15 cellular contexts compared by ENCODE assay signal in genomic region chr3:8757551-8758518, GRCh38. TPM values are rescaled to one million over a fixed set of nuclear protein-coding genes. Genes with fewer than 3 reads are reported as not detected.
DNase-seq lines count a peak whose midpoint lies in the region; ATAC-seq and TF ChIP-seq lines count a peak whose summit lies in the region.
"Had no signal": no experiment of that assay in that cellular context is flagged by ENCODE, and none has a peak within 500 bp of the region (broad histone marks: within the 10 kb centered on the region; RNA-seq: fewer than 3 reads in every experiment).

No MANE protein-coding gene starts in this region.

- no peaks in the 10 kb centered on the region for H3K27me3 ChIP-seq in effector memory CD4-positive, alpha-beta T cell (replicated peaks; ENCODE audit: control insufficient read depth, insufficient read depth, low read length, poor library complexity, severe bottlenecking)

- peak; percentile 97 for DNase-seq in EH (ENCODE audit: low read depth)
- peak; percentile 90 for DNase-seq in HFFc6
- peak; percentile 9 for DNase-seq in amniotic epithelial cell (ENCODE audit: low read depth)
- DNase-seq in islet precursor cell: peak; percentile 53
- DNase-seq in effector memory CD4-positive, alpha-beta T cell: no peak
- DNase-seq in HuH-7 (ENCODE audit: low spot score): no peak
- DNase-seq in NCI-H69 (lab: John Stamatoyannopoulos, UW): no peak
- DNase-seq: activated CD4-positive, alpha-beta T cell treated with anti-CD3 and anti-CD28 coated beads for 4 hours; activated naive CD4-positive, alpha-beta T cell; COR-L47; NCI-H510A treated with DMSO at 0.1 percent for 48 hours; nephron progenitor cell; SK-N-SH; stimulated activated naive CD8-positive, alpha-beta T cell treated with anti-CD3 and anti-CD28 coated beads, Interleukin-15, amount 100 ng/mL, for 72 hours had no signal

- peaks cover 95% of the 10 kb centered on the region for H3K36me3 Mint-ChIP-seq in HFFc6 (ENCODE audit: low read depth)

- H3K4me1 ChIP-seq in effector memory CD4-positive, alpha-beta T cell (ENCODE audit: control insufficient read depth, insufficient read depth, low read length, poor library complexity, severe bottlenecking): no peaks in the 10 kb centered on the region

- H3K9me3 ChIP-seq in effector memory CD4-positive, alpha-beta T cell (ENCODE audit: control insufficient read depth, low read length): no peaks in the 10 kb centered on the region
- H3K9me3 ChIP-seq: SK-N-SH had no signal

- H3K27ac Mint-ChIP-seq in HFFc6: peak overlapping the region; percentile 92
- H3K27ac Mint-ChIP-seq: nephron progenitor cell had no signal

- H3K9me3 Mint-ChIP-seq in HFFc6: no peaks in the 10 kb centered on the region
- H3K9me3 Mint-ChIP-seq: nephron progenitor cell; stimulated activated naive CD8-positive, alpha-beta T cell treated with anti-CD3 and anti-CD28 coated beads, Interleukin-15, amount 100 ng/mL, for 72 hours had no signal

- no peaks in the 10 kb centered on the region for H3K36me3 ChIP-seq in effector memory CD4-positive, alpha-beta T cell (ENCODE audit: control insufficient read depth, insufficient read depth, low read length)

- peak overlapping the region; percentile 70 for H3K4me3 Mint-ChIP-seq in HFFc6
- H3K4me3 Mint-ChIP-seq: nephron progenitor cell; stimulated activated naive CD8-positive, alpha-beta T cell treated with anti-CD3 and anti-CD28 coated beads, Interleukin-15, amount 100 ng/mL, for 72 hours had no signal

- peaks cover 39% of the 10 kb centered on the region for H3K27me3 Mint-ChIP-seq in HFFc6 (ENCODE audit: insufficient read depth)
- H3K27me3 Mint-ChIP-seq: stimulated activated naive CD8-positive, alpha-beta T cell treated with anti-CD3 and anti-CD28 coated beads, Interleukin-15, amount 100 ng/mL, for 72 hours had no signal

- TF ChIP-seq CTCF in HFFc6 (IDR thresholded peaks at IDR 0.05): no peak; the same call in 1 of the 2 replicates

- ATAC-seq in GM18870 (IDR thresholded peaks at IDR 0.05; ENCODE audit: unreplicated experiment): no peak
- ATAC-seq: stimulated activated naive CD8-positive, alpha-beta T cell treated with anti-CD3 and anti-CD28 coated beads, Interleukin-15, amount 100 ng/mL, for 72 hours had no signal

- H3K27ac ChIP-seq in effector memory CD4-positive, alpha-beta T cell (ENCODE audit: insufficient read depth, low read length, poor library complexity, severe bottlenecking): no peak overlapping the region

- no peak overlapping the region for H3K4me3 ChIP-seq in effector memory CD4-positive, alpha-beta T cell (ENCODE audit: insufficient read depth, low read depth, low read length, poor library complexity, severe bottlenecking)

- peaks cover 98% of the 10 kb centered on the region for H3K4me1 Mint-ChIP-seq in HFFc6 (ENCODE audit: low read depth)
- H3K4me1 Mint-ChIP-seq: stimulated activated naive CD8-positive, alpha-beta T cell treated with anti-CD3 and anti-CD28 coated beads, Interleukin-15, amount 100 ng/mL, for 72 hours had no signal

RNA-seq across cellular contexts. Expression of gene OXTR, which starts 11.6 kb away (rescaled TPM):
- 100 to 1,000 TPM; 596 to 899 (median 635) TPM for total RNA-seq in HFFc6 (2021; fragmentation: NEBNext Ultra II Directional; extraction: Animal tissue kit (Norgen Biotek cat#: 25700))

RNA-seq across cellular contexts. Expression of gene CAV3, which starts 24.2 kb away (rescaled TPM):
- under 1 TPM in 1 of 6 experiments, not detected in 5; 0.25 TPM for total RNA-seq in HFFc6 (2021; fragmentation: NEBNext Ultra II Directional; extraction: Animal tissue kit (Norgen Biotek cat#: 25700))

Comparison
In these comparisons a context has a peak if more than half of its experiments do, and no peak if none do; other contexts are left out.
1. DNase-seq: peak in EH (single experiment), HFFc6 (single experiment), amniotic epithelial cell (single experiment) and islet precursor cell (single experiment); none in effector memory CD4-positive, alpha-beta T cell (0 of 3), HuH-7 (single experiment) and NCI-H69 (single experiment).